In genomic region chr14:39320318-39320717, GRCh38 we compare ENCODE assay signal across 26 cellular contexts.
"Had no signal": no experiment of that assay in that cellular context is flagged by ENCODE, and none has a peak within 500 bp of the region (broad histone marks: within the 10 kb centered on the region; RNA-seq: fewer than 3 reads in every experiment).

No MANE protein-coding gene starts in this region.

- H3K9me3 Mint-ChIP-seq: activated CD4-positive, alpha-beta T cell treated with anti-CD3 and anti-CD28 coated beads, Interleukin-2, amount 10 ng/mL, durations not matched to agents 7 days and 5 days; activated CD8-positive, alpha-beta T cell treated with anti-CD3 and anti-CD28 coated beads for 36 hours; activated naive CD8-positive, alpha-beta T cell treated with anti-CD3 and anti-CD28 coated beads, Interleukin-2, amount 50 U/mL, for 24 hours; mesothelial cell of epicardium; naive thymus-derived CD8-positive, alpha-beta T cell had no signal

- H3K27ac Mint-ChIP-seq: activated CD4-positive, alpha-beta T cell treated with anti-CD3 and anti-CD28 coated beads, Interleukin-2, amount 10 ng/mL, durations not matched to agents 7 days and 5 days; activated CD8-positive, alpha-beta memory T cell treated with anti-CD3 and anti-CD28 coated beads, Interleukin-2, amount 10 ng/mL, durations not matched to agents 7 days and 5 days; activated CD8-positive, alpha-beta T cell treated with anti-CD3 and anti-CD28 coated beads for 36 hours; activated naive CD8-positive, alpha-beta T cell treated with anti-CD3 and anti-CD28 coated beads, Interleukin-2, amount 50 U/mL, for 24 hours; mesothelial cell of epicardium had no signal

- FAIRE-seq: TTC549 had no signal

- DNase-seq: activated CD4-positive, alpha-beta T cell treated with anti-CD3 and anti-CD28 coated beads, Interleukin-2, amount 10 ng/mL, durations not matched to agents 7 days and 5 days; activated CD4-positive, CD25-positive, alpha-beta regulatory T cell treated with anti-CD3 and anti-CD28 coated beads, Interleukin-2, amount 50 U/mL, for 72 hours; activated CD8-positive, alpha-beta memory T cell treated with anti-CD3 and anti-CD28 coated beads, Interleukin-2, amount 10 ng/mL, durations not matched to agents 7 days and 5 days; activated CD8-positive, alpha-beta T cell treated with anti-CD3 and anti-CD28 coated beads for 36 hours; activated gamma-delta T cell; activated naive CD4-positive, alpha-beta T cell treated with anti-CD3 and anti-CD28 coated beads, Interleukin-2, amount 50 U/mL, for 16 hours; activated naive CD8-positive, alpha-beta T cell treated with anti-CD3 and anti-CD28 coated beads, Interleukin-2, amount 50 U/mL, for 24 hours; activated T-cell treated with anti-CD3 and anti-CD28 coated beads for 4 hours; anterior cingulate cortex; body of pancreas; effector memory CD4-positive, alpha-beta T cell; left ventricle myocardium superior; mammary epithelial cell; naive thymus-derived CD8-positive, alpha-beta T cell; ovary; stimulated activated CD4-positive, alpha-beta T cell treated with anti-CD3 and anti-CD28 coated beads, Interleukin-12 subunit alpha, Interleukin-12 subunit beta, amount 100 ng/mL, for 4 hours; stimulated activated CD4-positive, alpha-beta T cell treated with anti-CD3 and anti-CD28 coated beads, Interleukin-4, amount 100 ng/mL, for 4 hours; stimulated activated naive CD8-positive, alpha-beta T cell treated with anti-CD3 and anti-CD28 coated beads, Interleukin-15, Interleukin-2, amounts not matched to agents 100 U/mL and 50 U/mL, for 24 hours; substantia nigra; T-helper 1 cell; thyroid gland; WERI-Rb-1 had no signal

- ATAC-seq: activated CD8-positive, alpha-beta memory T cell treated with anti-CD3 and anti-CD28 coated beads, Interleukin-2, amount 10 ng/mL, durations not matched to agents 7 days and 5 days; activated CD8-positive, alpha-beta T cell treated with anti-CD3 and anti-CD28 coated beads for 36 hours; activated naive CD8-positive, alpha-beta T cell treated with anti-CD3 and anti-CD28 coated beads, Interleukin-2, amount 50 U/mL, for 24 hours; body of pancreas; left ventricle myocardium superior; naive thymus-derived CD8-positive, alpha-beta T cell; stimulated activated naive CD8-positive, alpha-beta T cell treated with anti-CD3 and anti-CD28 coated beads, Interleukin-15, Interleukin-2, amounts not matched to agents 100 U/mL and 50 U/mL, for 24 hours had no signal

- H3K4me1 Mint-ChIP-seq: activated CD4-positive, alpha-beta T cell treated with anti-CD3 and anti-CD28 coated beads, Interleukin-2, amount 10 ng/mL, durations not matched to agents 7 days and 5 days; activated CD8-positive, alpha-beta memory T cell treated with anti-CD3 and anti-CD28 coated beads, Interleukin-2, amount 10 ng/mL, durations not matched to agents 7 days and 5 days; activated naive CD8-positive, alpha-beta T cell treated with anti-CD3 and anti-CD28 coated beads, Interleukin-2, amount 50 U/mL, for 24 hours; mesothelial cell of epicardium had no signal

- H3K36me3 ChIP-seq: ovary, prostate gland, thyroid gland, WERI-Rb-1 had no signal

- H3K9me3 ChIP-seq: body of pancreas, neutrophil, ovary, prostate gland, thyroid gland had no signal

- H3K27ac ChIP-seq: body of pancreas, neutrophil, ovary, prostate gland, thyroid gland, WERI-Rb-1 had no signal

- H3K4me3 ChIP-seq: body of pancreas, ovary, prostate gland, thyroid gland had no signal

- H3K4me1 ChIP-seq: body of pancreas, prostate gland had no signal

- H3K27me3 ChIP-seq: body of pancreas, neutrophil, ovary, thyroid gland had no signal

- H3K27me3 Mint-ChIP-seq: activated CD4-positive, alpha-beta T cell treated with anti-CD3 and anti-CD28 coated beads, Interleukin-2, amount 10 ng/mL, durations not matched to agents 7 days and 5 days; activated CD8-positive, alpha-beta memory T cell treated with anti-CD3 and anti-CD28 coated beads, Interleukin-2, amount 10 ng/mL, durations not matched to agents 7 days and 5 days; activated CD8-positive, alpha-beta T cell treated with anti-CD3 and anti-CD28 coated beads for 36 hours; activated naive CD8-positive, alpha-beta T cell treated with anti-CD3 and anti-CD28 coated beads, Interleukin-2, amount 50 U/mL, for 24 hours; naive thymus-derived CD8-positive, alpha-beta T cell had no signal

- H3K4me3 Mint-ChIP-seq: activated CD4-positive, alpha-beta T cell treated with anti-CD3 and anti-CD28 coated beads, Interleukin-2, amount 10 ng/mL, durations not matched to agents 7 days and 5 days; activated CD8-positive, alpha-beta memory T cell treated with anti-CD3 and anti-CD28 coated beads, Interleukin-2, amount 10 ng/mL, durations not matched to agents 7 days and 5 days; activated CD8-positive, alpha-beta T cell treated with anti-CD3 and anti-CD28 coated beads for 36 hours; activated naive CD8-positive, alpha-beta T cell treated with anti-CD3 and anti-CD28 coated beads, Interleukin-2, amount 50 U/mL, for 24 hours; mesothelial cell of epicardium; naive thymus-derived CD8-positive, alpha-beta T cell had no signal
